ENCODE assay signal across 18 cellular contexts in the genomic region with DNA sequence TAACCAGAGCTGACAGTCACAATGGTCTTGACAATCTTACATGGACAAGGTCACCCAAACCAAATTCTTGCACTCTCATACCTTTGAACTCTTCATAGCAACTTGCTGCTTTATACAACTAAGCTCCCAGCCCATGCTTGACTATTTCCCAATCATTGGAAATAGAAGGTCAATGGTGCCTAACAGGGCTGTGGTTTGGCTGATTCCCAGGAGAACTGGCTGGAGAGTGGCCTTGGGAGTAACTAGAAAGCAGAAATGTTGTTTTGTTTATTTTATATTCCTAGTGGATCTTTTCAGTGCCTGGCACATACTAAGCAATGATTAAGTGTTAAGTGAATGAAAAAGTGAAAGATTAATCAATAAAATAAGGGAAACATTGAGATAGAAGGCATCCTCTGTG. TPM values are rescaled to one million over a fixed set of nuclear protein-coding genes. Genes with fewer than 3 reads are reported as not detected.
DNase-seq lines count a peak whose midpoint lies in the region; ATAC-seq and TF ChIP-seq lines count a peak whose summit lies in the region.
"Had no signal": no experiment of that assay in that cellular context is flagged by ENCODE, and none has a peak within 500 bp of the region (broad histone marks: within the 10 kb centered on the region; RNA-seq: fewer than 3 reads in every experiment).

No MANE protein-coding gene starts in this region.

- H3K36me3 ChIP-seq in left lung (no peaks in the 10 kb centered on the region), upper lobe of right lung (no peaks in the 10 kb centered on the region)

- H3K27ac ChIP-seq in left lung (no peak overlapping the region), upper lobe of right lung (no peak overlapping the region)
- H3K27ac ChIP-seq: KMS-11 had no signal

- TF ChIP-seq CTCF in left lung (IDR thresholded peaks at IDR 0.05) (no peak), upper lobe of right lung (IDR thresholded peaks at IDR 0.05) (no peak)

- H3K9me3 ChIP-seq in left lung (no peaks in the 10 kb centered on the region), upper lobe of right lung (no peaks in the 10 kb centered on the region)

- H3K4me1 ChIP-seq in left lung (no peaks in the 10 kb centered on the region), upper lobe of right lung (no peaks in the 10 kb centered on the region)

- intact Hi-C loops in left lung (cut with DNase I) (no loop called here), upper lobe of right lung (cut with DNase I) (no loop called here)

- no peak overlapping the region for H3K4me3 ChIP-seq in left lung
- no peak overlapping the region for H3K4me3 ChIP-seq in upper lobe of right lung
- H3K4me3 ChIP-seq: GM12878 had no signal

- H3K27me3 ChIP-seq in left lung: no peaks in the 10 kb centered on the region
- no peaks in the 10 kb centered on the region for H3K27me3 ChIP-seq in upper lobe of right lung

- ATAC-seq in left lung (peak; percentile 46), upper lobe of right lung (peak; percentile 54), HG03442 (IDR thresholded peaks at IDR 0.05; ENCODE audit: unreplicated experiment) (no peak)
- ATAC-seq: GM12878, PC-3 had no signal

- DNase-seq in RPMI7951 (ENCODE audit: low read depth) (peak; percentile 15), fibroblast of gingiva (ENCODE audit: low read depth) (peak; percentile 18), left lung (no peak), upper lobe of right lung (no peak), NCI-H69 (lab: John Stamatoyannopoulos, UW) (no peak)
- DNase-seq in activated CD4-positive, alpha-beta T cell treated with anti-CD3 and anti-CD28 coated beads for 1 hour: no peak
- DNase-seq: ACHN; Calu3; CD4-positive, alpha-beta T cell; DMS79; H7; NCI-H1048; PC-3 had no signal

RNA-seq across cellular contexts. Expression of a gene that starts 3.0 kb away (rescaled TPM):
- total RNA-seq in RPMI7951 (2014; rRNA removed; shearing (Covaris generic)): not detected in 2 replicates
- total RNA-seq in left lung (not detected), upper lobe of right lung (not detected)
- total RNA-seq: B cell; Calu3; CD4-positive, alpha-beta T cell; G401; GM12878; H7; PC-3 had no signal

RNA-seq across cellular contexts. Expression of a gene that starts 20.3 kb away (rescaled TPM):
- 0.88 and 3.5 TPM in 2 replicates for total RNA-seq in RPMI7951 (2014; rRNA removed; shearing (Covaris generic))
- total RNA-seq in left lung: 1 to 10 TPM in 1 of 2 donors, under 1 TPM in 1; 0.44 to 1.2 TPM
- not detected for total RNA-seq in upper lobe of right lung
- total RNA-seq: B cell; Calu3; CD4-positive, alpha-beta T cell; G401; GM12878; PC-3 had no signal

RNA-seq across cellular contexts. Expression of a gene that starts 23.3 kb away (rescaled TPM):
- not detected in 2 replicates for total RNA-seq in RPMI7951 (2014; rRNA removed; shearing (Covaris generic))
- not detected for total RNA-seq in left lung
- not detected for total RNA-seq in upper lobe of right lung
- total RNA-seq: B cell; Calu3; CD4-positive, alpha-beta T cell; G401; GM12878; H7; PC-3 had no signal

RNA-seq across cellular contexts. Expression of a gene that starts 55.1 kb away (rescaled TPM):
- total RNA-seq in RPMI7951 (2014; rRNA removed; shearing (Covaris generic)): not detected in 2 replicates
- total RNA-seq in left lung (not detected), upper lobe of right lung (not detected)
- total RNA-seq: B cell; Calu3; CD4-positive, alpha-beta T cell; G401; GM12878; H7; PC-3 had no signal

Comparison
In these comparisons a context has a peak if more than half of its experiments do, and no peak if none do; other contexts are left out.
1. DNase-seq: peak in RPMI7951 (single experiment) and fibroblast of gingiva (single experiment); none in left lung (0 of 2), upper lobe of right lung (single experiment), activated CD4-positive, alpha-beta T cell treated with anti-CD3 and anti-CD28 coated beads for 1 hour (single experiment) and NCI-H69 (single experiment).